In genomic region chr7:85829817-85830432, GRCh38 we compare ENCODE assay signal across 8 cellular contexts.
DNase-seq lines count a peak whose midpoint lies in the region; TF ChIP-seq lines count a peak whose summit lies in the region.
"Had no signal": no experiment of that assay in that cellular context is flagged by ENCODE, and none has a peak within 500 bp of the region (broad histone marks: within the 10 kb centered on the region; RNA-seq: fewer than 3 reads in every experiment).

No MANE protein-coding gene starts in this region.

- no peak overlapping the region for H3K4me3 Mint-ChIP-seq in activated T-helper 2 cell treated with anti-CD3 and anti-CD28 coated beads, Interferon-gamma antibody, Interleukin-2, Interleukin-4, amounts not matched to agents 10 μg/mL and 5 μg/mL and 100 μg/mL, durations not matched to agents 14 hours and 24 hours and 36 hours (ENCODE audit: low read depth)

- intact Hi-C loops in activated T-helper 2 cell treated with anti-CD3 and anti-CD28 coated beads, Interferon-gamma antibody, Interleukin-2, Interleukin-4, amounts not matched to agents 10 μg/mL and 5 μg/mL and 100 μg/mL, durations not matched to agents 14 hours and 24 hours and 36 hours (cut with micrococcal nuclease): no loop called here

- H3K9me3 Mint-ChIP-seq in activated T-helper 2 cell treated with anti-CD3 and anti-CD28 coated beads, Interferon-gamma antibody, Interleukin-2, Interleukin-4, amounts not matched to agents 10 μg/mL and 5 μg/mL and 100 μg/mL, durations not matched to agents 14 hours and 24 hours and 36 hours: no peaks in the 10 kb centered on the region

- H3K27me3 Mint-ChIP-seq in activated T-helper 2 cell treated with anti-CD3 and anti-CD28 coated beads, Interferon-gamma antibody, Interleukin-2, Interleukin-4, amounts not matched to agents 10 μg/mL and 5 μg/mL and 100 μg/mL, durations not matched to agents 14 hours and 24 hours and 36 hours (ENCODE audit: low read depth): no peaks in the 10 kb centered on the region

- peak; percentile 10 for TF ChIP-seq CTCF in cardiac fibroblast (IDR thresholded peaks at IDR 0.05; ENCODE audit: low read depth, low read length)

- H3K36me3 Mint-ChIP-seq in activated T-helper 2 cell treated with anti-CD3 and anti-CD28 coated beads, Interferon-gamma antibody, Interleukin-2, Interleukin-4, amounts not matched to agents 10 μg/mL and 5 μg/mL and 100 μg/mL, durations not matched to agents 14 hours and 24 hours and 36 hours (ENCODE audit: low read depth): no peaks in the 10 kb centered on the region

- DNase-seq in H4 (ENCODE audit: low spot score) (peak; percentile 48), NCI-H2107 (lab: John Stamatoyannopoulos, UW) (peak; percentile 33), cardiac fibroblast (ENCODE audit: low read depth in 2 of 2) (peak; percentile 22 to 26), pons (ENCODE audit: low spot score) (peak; percentile 26), AG20443 (ENCODE audit: low spot score) (no peak)
- no peak for DNase-seq in activated T-helper 2 cell treated with anti-CD3 and anti-CD28 coated beads, Interferon-gamma antibody, Interleukin-2, Interleukin-4, amounts not matched to agents 10 μg/mL and 5 μg/mL and 100 μg/mL, durations not matched to agents 14 hours and 24 hours and 36 hours (ENCODE audit: low spot score)
- no peak for DNase-seq in stimulated activated CD4-positive, alpha-beta T cell treated with anti-CD3 and anti-CD28 coated beads, Interleukin-4, amount 100 ng/mL, for 4 hours

- H3K4me1 Mint-ChIP-seq in activated T-helper 2 cell treated with anti-CD3 and anti-CD28 coated beads, Interferon-gamma antibody, Interleukin-2, Interleukin-4, amounts not matched to agents 10 μg/mL and 5 μg/mL and 100 μg/mL, durations not matched to agents 14 hours and 24 hours and 36 hours (ENCODE audit: low read depth): no peaks in the 10 kb centered on the region

- H3K27ac Mint-ChIP-seq in activated T-helper 2 cell treated with anti-CD3 and anti-CD28 coated beads, Interferon-gamma antibody, Interleukin-2, Interleukin-4, amounts not matched to agents 10 μg/mL and 5 μg/mL and 100 μg/mL, durations not matched to agents 14 hours and 24 hours and 36 hours: no peak overlapping the region

- no peak overlapping the region for H3K4me3 ChIP-seq in cardiac fibroblast (replicated peaks in 1 of 2; ENCODE audit: low read depth in 2 of 2, low read length in 2 of 2)
- H3K4me3 ChIP-seq: prostate gland had no signal

Comparison
In these comparisons a context has a peak if more than half of its experiments do, and no peak if none do; other contexts are left out.
1. DNase-seq: peak in H4 (single experiment), NCI-H2107 (single experiment), cardiac fibroblast (2 of 2) and pons (single experiment); none in activated T-helper 2 cell treated with anti-CD3 and anti-CD28 coated beads, Interferon-gamma antibody, Interleukin-2, Interleukin-4, amounts not matched to agents 10 μg/mL and 5 μg/mL and 100 μg/mL, durations not matched to agents 14 hours and 24 hours and 36 hours (single experiment), stimulated activated CD4-positive, alpha-beta T cell treated with anti-CD3 and anti-CD28 coated beads, Interleukin-4, amount 100 ng/mL, for 4 hours (0 of 2) and AG20443 (single experiment).